Comparison of ENCODE assay signal across 17 cellular contexts in genomic region chr1:15654091-15654690, GRCh38. TPM values are rescaled to one million over a fixed set of nuclear protein-coding genes. Genes with fewer than 3 reads are reported as not detected.
A peak's percentile ranks its signal among the peaks of the same experiment; 100 is the strongest.
DNase-seq lines count a peak whose midpoint lies in the region; ATAC-seq and TF ChIP-seq lines count a peak whose summit lies in the region.
"Had no signal": no experiment of that assay in that cellular context is flagged by ENCODE, and none has a peak within 500 bp of the region (broad histone marks: within the 10 kb centered on the region; RNA-seq: fewer than 3 reads in every experiment).

No MANE protein-coding gene starts in this region.

- TF ChIP-seq RAD21 in HCT116 (IDR thresholded peaks at IDR 0.05; ENCODE audit: low read depth): no peak

- 0 out of 2 replicates have a peak, but pooled peaks cover 7% of the 10 kb centered on the region for H3F3A ChIP-seq in PC-9 (ENCODE audit: insufficient read depth, low read depth)

- no peak for DNase-seq in HCT116 (ENCODE audit: low read depth, low spot score)
- DNase-seq in PC-9: no peak
- DNase-seq in myocyte (ENCODE audit: low read depth): peak; percentile 12
- DNase-seq in putamen (ENCODE audit: low spot score): peak; percentile 30
- DNase-seq in SHP77 (lab: John Stamatoyannopoulos, UW): no peak
- DNase-seq: CD4-positive, CD25-positive, alpha-beta regulatory T cell; CD8-positive, alpha-beta T cell; DMS 273 treated with DMSO at 0.1 percent for 48 hours; DMS79; EL; GDM1; GOT3 had no signal

- H3K4me3 ChIP-seq in HCT116 (replicated peaks in 1 of 2; ENCODE audit: low read depth in 1 of 2, low read length in 2 of 2) (no peak overlapping the region), PC-9 (no peak overlapping the region)
- H3K4me3 ChIP-seq: HAP-1 had no signal

- H3K4me2 ChIP-seq in HCT116 (ENCODE audit: low read length) (0 out of 2 replicates have a peak overlapping the region, but pooled peaks have one; percentile 50), PC-9 (no peak overlapping the region)

- CTCF ChIA-PET in HCT116 (lab: Charles Lee): interaction anchor here (1.2 kb wide), 1 partner anchor 87 kb away, joined by 3 read pairs; the partner anchor contains the start of gene TMEM82
- CTCF ChIA-PET in PC-9 (lab: Charles Lee): no interaction called here

- H4K20me1 ChIP-seq in HCT116 (ENCODE audit: insufficient read depth): no peaks in the 10 kb centered on the region; the same call in 1 of the 2 replicates
- H4K20me1 ChIP-seq in PC-9 (ENCODE audit: insufficient read depth): no peaks in the 10 kb centered on the region

- H3K9me3 ChIP-seq in HCT116 (ENCODE audit: control insufficient read depth in 1 of 2, insufficient read depth in 1 of 2, low read depth in 1 of 2, low read length in 2 of 2): no peaks in the 10 kb centered on the region
- no peaks in the 10 kb centered on the region for H3K9me3 ChIP-seq in PC-9 (ENCODE audit: insufficient read depth, low read depth)
- H3K9me3 ChIP-seq: HAP-1 had no signal

- H3K9ac ChIP-seq in HCT116 (ENCODE audit: low read length): no peak overlapping the region

- TF ChIP-seq CTCF in HCT116 (IDR thresholded peaks at IDR 0.05 in 2 of 3, conservative IDR thresholded peaks at IDR 0.05 in 1 of 3; ENCODE audit: borderline replicate concordance in 1 of 3, insufficient read depth in 1 of 3, low read depth in 2 of 3, low read length in 2 of 3) (no peak), PC-9 (conservative IDR thresholded peaks at IDR 0.05) (no peak)

- H3K4me1 ChIP-seq in HCT116 (ENCODE audit: control insufficient read depth in 1 of 2, insufficient read depth in 2 of 2, low read length in 2 of 2): peaks cover 12 to 18% of the 10 kb centered on the region in 2 experiments
- H3K4me1 ChIP-seq in PC-9 (replicated peaks; ENCODE audit: insufficient read depth): peaks cover 11% of the 10 kb centered on the region
- H3K4me1 ChIP-seq: HAP-1 had no signal

- no peak overlapping the region for H3K27ac ChIP-seq in HCT116 (ENCODE audit: low read depth, low read length)
- H3K27ac ChIP-seq in PC-9: peak overlapping the region; percentile 51; the same call in 1 of the 2 replicates
- H3K27ac ChIP-seq: C4-2B had no signal

- intact Hi-C loops in HCT116 (cut with micrococcal nuclease): no loop called here
- intact Hi-C loops in PC-9 (cut with micrococcal nuclease; ENCODE audit: unreplicated experiment): no loop called here

- RAD21 ChIA-PET in HCT116 (lab: Charles Lee; ENCODE audit: low non-redundant PET in 1 of 2, low total read pairs in 2 of 2, uncharacterized antibody in 2 of 2, unreplicated experiment in 2 of 2): no interaction called here

- H3K79me2 ChIP-seq in HCT116 (ENCODE audit: insufficient read depth, low read length) (peaks cover 4% of the 10 kb centered on the region; the same call in 1 of the 2 replicates), PC-9 (ENCODE audit: low read depth) (no peaks in the 10 kb centered on the region)

- H3K36me3 ChIP-seq in HCT116 (ENCODE audit: control insufficient read depth in 1 of 2, insufficient read depth in 2 of 2, low read length in 2 of 2) (peaks cover 10 to 48% of the 10 kb centered on the region in 2 experiments), PC-9 (ENCODE audit: low read depth) (peaks cover 33% of the 10 kb centered on the region)

- ATAC-seq in HCT116 (no peak), HG02852 (IDR thresholded peaks at IDR 0.05; ENCODE audit: unreplicated experiment) (no peak), GM18858 (IDR thresholded peaks at IDR 0.05; ENCODE audit: unreplicated experiment) (no peak), HG03342 (IDR thresholded peaks at IDR 0.05; ENCODE audit: unreplicated experiment) (no peak)
- ATAC-seq: CD8-positive, alpha-beta T cell had no signal

- no TSS peak for BruUV-seq in HCT116 (replicated peaks; lab: Mats Ljungman, UMichigan)
- BruUV-seq in PC-9 (replicated peaks; lab: Mats Ljungman, UMichigan): no TSS peak

- H3K27me3 ChIP-seq in HCT116 (ENCODE audit: insufficient read depth, low read length): no peaks in the 10 kb centered on the region
- no peaks in the 10 kb centered on the region for H3K27me3 ChIP-seq in PC-9 (ENCODE audit: insufficient read depth, low read depth)

- H3K9me2 ChIP-seq in HCT116 (ENCODE audit: insufficient read depth) (no peaks in the 10 kb centered on the region), PC-9 (ENCODE audit: insufficient read depth) (no peaks in the 10 kb centered on the region)

- H2AFZ ChIP-seq in HCT116 (ENCODE audit: low read depth, low read length, poor library complexity, severe bottlenecking) (no peak overlapping the region), PC-9 (no peak overlapping the region)

- POLR2A ChIA-PET in HCT116 (lab: Charles Lee): no interaction called here
- POLR2A ChIA-PET in PC-9 (lab: Charles Lee; ENCODE audit: unreplicated experiment): no interaction called here

- TF ChIP-seq POLR2A in HCT116 (IDR thresholded peaks at IDR 0.05; ENCODE audit: borderline replicate concordance, extremely low read depth, insufficient read depth, insufficient read length): no peak

TF ChIP-seq in HCT116, 20 proteins besides CTCF, POLR2A, EP300 and RAD21:
- no peak for TF ChIP-seq EGR1 (IDR thresholded peaks at IDR 0.05; ENCODE audit: low read depth)
- no peak for TF ChIP-seq CEBPB (IDR thresholded peaks at IDR 0.05; ENCODE audit: low read depth)
- TF ChIP-seq JUND (IDR thresholded peaks at IDR 0.05): no peak
- TF ChIP-seq ZBTB33 (IDR thresholded peaks at IDR 0.05; ENCODE audit: extremely low read depth, insufficient replicate concordance, low read length): no peak
- TF ChIP-seq POLR2AphosphoS5 (IDR thresholded peaks at IDR 0.05; ENCODE audit: low read depth, low read length): no peak
- no peak for TF ChIP-seq FOSL1 (IDR thresholded peaks at IDR 0.05; ENCODE audit: low read depth)
- no peak for TF ChIP-seq REST (IDR thresholded peaks at IDR 0.05; ENCODE audit: low read depth)
- TF ChIP-seq EZH2 (IDR thresholded peaks at IDR 0.05): no peak
- TF ChIP-seq ATF3 (IDR thresholded peaks at IDR 0.05): no peak
- TF ChIP-seq TCF7L2 (IDR thresholded peaks at IDR 0.05; ENCODE audit: borderline replicate concordance, extremely low read depth, insufficient read depth, insufficient read length): no peak
- TF ChIP-seq CBX3 (IDR thresholded peaks at IDR 0.05; ENCODE audit: low read depth): no peak
- no peak for TF ChIP-seq ZFX (IDR thresholded peaks at IDR 0.05)
- no peak for TF ChIP-seq SP1 (IDR thresholded peaks at IDR 0.05; ENCODE audit: low read depth)
- TF ChIP-seq YY1 (IDR thresholded peaks at IDR 0.05; ENCODE audit: extremely low read depth, insufficient replicate concordance, low read depth, low read length): no peak
- TF ChIP-seq ELF1 (IDR thresholded peaks at IDR 0.05; ENCODE audit: borderline replicate concordance, low read depth): no peak
- no peak for TF ChIP-seq EZH2phosphoT487 (IDR thresholded peaks at IDR 0.05; ENCODE audit: borderline replicate concordance)

RNA-seq across cellular contexts. Expression of gene PLEKHM2, which starts 29.9 kb away (rescaled TPM):
- total RNA-seq in HCT116 (2021; ENCODE audit: unreplicated experiment) (38.5 TPM), PC-9 (2021) (45.9 and 51.8 TPM in 2 replicates), myocyte (80.3 and 90.4 TPM in 2 replicates)
- 43.1 and 49.7 TPM in 2 replicates for polyA plus RNA-seq in HCT116 (2012)
- polyA plus RNA-seq in myocyte (2012): 86.9 TPM

RNA-seq across cellular contexts. Expression of gene DDI2, which starts 36.9 kb away (rescaled TPM):
- total RNA-seq in HCT116 (2021; ENCODE audit: unreplicated experiment) (26.3 TPM), PC-9 (2021) (36.1 and 38.0 TPM in 2 replicates), myocyte (26.6 and 34.7 TPM in 2 replicates)
- polyA plus RNA-seq in HCT116 (2012): 4.9 and 6.1 TPM in 2 replicates
- polyA plus RNA-seq in myocyte (2012): 8.1 TPM

Comparison
In these comparisons a context has a peak if more than half of its experiments do, and no peak if none do; other contexts are left out.
1. DNase-seq: peak in myocyte (single experiment) and putamen (single experiment); none in HCT116 (single experiment), PC-9 (0 of 2) and SHP77 (0 of 2).